In the genomic region with DNA sequence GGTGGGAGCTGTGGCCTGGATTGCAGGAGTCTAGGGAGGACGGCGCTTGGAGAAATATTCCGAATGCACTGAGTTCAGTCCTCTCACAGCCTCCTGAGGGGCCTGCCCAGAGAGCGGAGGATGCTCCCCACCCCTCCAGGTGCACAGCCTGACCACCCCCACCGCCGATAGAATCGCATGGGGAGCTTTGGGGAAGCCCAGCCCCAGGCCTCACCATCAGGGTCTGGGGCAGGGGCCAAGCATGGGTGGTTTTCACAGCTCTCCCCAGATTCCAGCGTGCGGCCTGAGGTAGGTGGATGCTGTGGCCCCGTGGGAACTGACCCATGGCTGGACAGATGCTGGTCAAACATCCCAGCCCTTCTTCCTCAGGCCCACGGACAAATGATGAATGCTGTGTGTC, we compare ENCODE assay signal across 39 cellular contexts.
"Had no signal": no experiment of that assay in that cellular context is flagged by ENCODE, and none has a peak within 500 bp of the region (broad histone marks: within the 10 kb centered on the region; RNA-seq: fewer than 3 reads in every experiment).

No MANE protein-coding gene starts in this region.

- H3K36me3 Mint-ChIP-seq: activated CD4-positive, alpha-beta memory T cell treated with anti-CD3 and anti-CD28 coated beads for 36 hours; activated naive CD4-positive, alpha-beta T cell treated with anti-CD3 and anti-CD28 coated beads, Interleukin-2, amount 50 U/mL, for 72 hours; activated naive CD8-positive, alpha-beta T cell treated with anti-CD3 and anti-CD28 coated beads for 36 hours had no signal

- H3K4me1 ChIP-seq: adrenal gland, body of pancreas, breast epithelium had no signal

- FAIRE-seq: astrocyte, TTC549 had no signal

- H3K4me3 ChIP-seq: adrenal gland, body of pancreas, breast epithelium had no signal

- DNase-seq: activated B cell treated with CpG ODN at 0.5 μM for 24 hours; activated CD4-positive, alpha-beta memory T cell treated with anti-CD3 and anti-CD28 coated beads for 36 hours; activated CD4-positive, alpha-beta T cell treated with anti-CD3 and anti-CD28 coated beads for 4 hours; activated CD4-positive, alpha-beta T cell treated with anti-CD3 and anti-CD28 coated beads, Interleukin-2, amount 10 ng/mL, durations not matched to agents 24 days and 14 days; activated CD4-positive, alpha-beta T cell treated with anti-CD3 and anti-CD28 coated beads, Interleukin-2, amount 50 U/mL, for 1 hour; activated CD4-positive, alpha-beta T cell treated with anti-CD3 and anti-CD28 coated beads, Interleukin-2, amount 50 U/mL, for 4 hours; activated CD4-positive, CD25-positive, alpha-beta regulatory T cell treated with anti-CD3 and anti-CD28 coated beads, Interleukin-2, amount 50 U/mL, for 72 hours; activated CD8-positive, alpha-beta memory T cell treated with anti-CD3 and anti-CD28 coated beads, Interleukin-2, amount 50 U/mL, for 4 hours; activated CD8-positive, alpha-beta T cell treated with anti-CD3 and anti-CD28 coated beads for 36 hours; activated effector memory CD4-positive, alpha-beta T cell treated with anti-CD3 and anti-CD28 coated beads, Interleukin-2, amount 50 U/mL, for 16 hours; activated gamma-delta T cell treated with Interleukin-2 at 50 U/mL for 16 hours; activated naive CD4-positive, alpha-beta T cell; activated naive CD4-positive, alpha-beta T cell treated with anti-CD3 and anti-CD28 coated beads for 36 hours; activated naive CD4-positive, alpha-beta T cell treated with anti-CD3 and anti-CD28 coated beads, Interleukin-2, amount 50 U/mL, for 16 hours; activated naive CD8-positive, alpha-beta T cell treated with anti-CD3 and anti-CD28 coated beads for 36 hours; activated T-cell treated with anti-CD3 and anti-CD28 coated beads for 4 hours; activated T-cell treated with anti-CD3 and anti-CD28 coated beads, Interleukin-2, amount 50 U/mL, for 1 hour; activated T-cell treated with anti-CD3 and anti-CD28 coated beads, Interleukin-2, amount 50 U/mL, for 4 hours; activated T-cell treated with anti-CD3 and anti-CD28 coated beads, Interleukin-2, amount 50 U/mL, for 72 hours; adrenal gland; amniotic stem cell; aorta; body of pancreas; brain microvascular endothelial cell; caudate nucleus; SW 1271; T-helper 1 cell; T-helper 2 cell; T-helper 9 cell had no signal

- H3K27ac Mint-ChIP-seq: activated B cell treated with CpG ODN at 0.5 μM for 24 hours; activated CD4-positive, alpha-beta memory T cell treated with anti-CD3 and anti-CD28 coated beads for 36 hours; activated CD4-positive, alpha-beta T cell treated with anti-CD3 and anti-CD28 coated beads, Interleukin-2, amount 10 ng/mL, durations not matched to agents 24 days and 14 days; activated CD8-positive, alpha-beta T cell treated with anti-CD3 and anti-CD28 coated beads for 36 hours; activated naive CD4-positive, alpha-beta T cell treated with anti-CD3 and anti-CD28 coated beads for 36 hours; activated naive CD8-positive, alpha-beta T cell treated with anti-CD3 and anti-CD28 coated beads for 36 hours; activated T-cell treated with anti-CD3 and anti-CD28 coated beads, Interleukin-2, amount 50 U/mL, for 72 hours; activated T-helper 1 cell treated with anti-CD3 and anti-CD28 coated beads, Interleukin-12 subunit alpha, Interleukin-12 subunit beta, Interleukin-2, Interleukin-4 antibody, amounts not matched to agents 30 ng/mL and 10 ng/mL and 1 ng/mL, durations not matched to agents 14 hours and 24 hours and 36 hours; activated T-helper 17 cell treated with anti-CD3 and anti-CD28 coated beads, Interleukin-2, amount 50 U/mL, for 72 hours; T-helper 1 cell treated with Interleukin-12 subunit alpha and Interleukin-12 subunit beta and Interleukin-4 antibody, amounts not matched to agents 30 μg/mL and 1 μg/mL, for 36 hours; T-helper 2 cell treated with Interferon-gamma antibody and Interleukin-4, amounts not matched to agents 5 μg/mL and 100 μg/mL, for 36 hours had no signal

- H3K4me3 Mint-ChIP-seq: activated B cell treated with CpG ODN at 0.5 μM for 24 hours; activated CD4-positive, alpha-beta memory T cell treated with anti-CD3 and anti-CD28 coated beads for 36 hours; activated CD4-positive, alpha-beta T cell treated with anti-CD3 and anti-CD28 coated beads, Interleukin-2, amount 10 ng/mL, durations not matched to agents 24 days and 14 days; activated CD8-positive, alpha-beta T cell treated with anti-CD3 and anti-CD28 coated beads for 36 hours; activated naive CD4-positive, alpha-beta T cell treated with anti-CD3 and anti-CD28 coated beads for 36 hours; activated naive CD8-positive, alpha-beta T cell treated with anti-CD3 and anti-CD28 coated beads for 36 hours; activated T-cell treated with anti-CD3 and anti-CD28 coated beads, Interleukin-2, amount 50 U/mL, for 4 hours; activated T-cell treated with anti-CD3 and anti-CD28 coated beads, Interleukin-2, amount 50 U/mL, for 72 hours; activated T-helper 1 cell treated with anti-CD3 and anti-CD28 coated beads, Interleukin-12 subunit alpha, Interleukin-12 subunit beta, Interleukin-2, Interleukin-4 antibody, amounts not matched to agents 30 ng/mL and 10 ng/mL and 1 ng/mL, durations not matched to agents 14 hours and 24 hours and 36 hours; activated T-helper 17 cell treated with anti-CD3 and anti-CD28 coated beads, Interleukin-2, amount 50 U/mL, for 72 hours; central memory CD8-positive, alpha-beta T cell; T-helper 1 cell treated with Interleukin-12 subunit alpha and Interleukin-12 subunit beta and Interleukin-4 antibody, amounts not matched to agents 30 μg/mL and 1 μg/mL, for 36 hours; T-helper 2 cell treated with Interferon-gamma antibody and Interleukin-4, amounts not matched to agents 5 μg/mL and 100 μg/mL, for 36 hours had no signal

- H3K9me3 Mint-ChIP-seq: activated B cell treated with CpG ODN at 0.5 μM for 24 hours; activated CD4-positive, alpha-beta memory T cell treated with anti-CD3 and anti-CD28 coated beads for 36 hours; activated CD4-positive, alpha-beta T cell treated with anti-CD3 and anti-CD28 coated beads, Interleukin-2, amount 10 ng/mL, durations not matched to agents 24 days and 14 days; activated CD8-positive, alpha-beta T cell treated with anti-CD3 and anti-CD28 coated beads for 36 hours; activated naive CD4-positive, alpha-beta T cell treated with anti-CD3 and anti-CD28 coated beads for 36 hours; activated naive CD4-positive, alpha-beta T cell treated with anti-CD3 and anti-CD28 coated beads, Interleukin-2, amount 50 U/mL, for 72 hours; activated naive CD8-positive, alpha-beta T cell treated with anti-CD3 and anti-CD28 coated beads for 36 hours; activated T-cell treated with anti-CD3 and anti-CD28 coated beads, Interleukin-2, amount 50 U/mL, for 4 hours; activated T-cell treated with anti-CD3 and anti-CD28 coated beads, Interleukin-2, amount 50 U/mL, for 72 hours; activated T-helper 1 cell treated with anti-CD3 and anti-CD28 coated beads, Interleukin-12 subunit alpha, Interleukin-12 subunit beta, Interleukin-2, Interleukin-4 antibody, amounts not matched to agents 30 ng/mL and 10 ng/mL and 1 ng/mL, durations not matched to agents 14 hours and 24 hours and 36 hours; activated T-helper 17 cell treated with anti-CD3 and anti-CD28 coated beads, Interleukin-2, amount 50 U/mL, for 72 hours; central memory CD8-positive, alpha-beta T cell; T-helper 1 cell treated with Interleukin-12 subunit alpha and Interleukin-12 subunit beta and Interleukin-4 antibody, amounts not matched to agents 30 μg/mL and 1 μg/mL, for 36 hours had no signal

- H3K27me3 ChIP-seq: adrenal gland, body of pancreas, brain microvascular endothelial cell, breast epithelium had no signal

- ATAC-seq: activated CD8-positive, alpha-beta T cell treated with anti-CD3 and anti-CD28 coated beads for 36 hours; activated naive CD4-positive, alpha-beta T cell treated with anti-CD3 and anti-CD28 coated beads, Interleukin-2, amount 50 U/mL, for 72 hours; activated T-cell treated with anti-CD3 and anti-CD28 coated beads, Interleukin-2, amount 50 U/mL, for 4 hours; activated T-cell treated with anti-CD3 and anti-CD28 coated beads, Interleukin-2, amount 50 U/mL, for 72 hours; activated T-helper 17 cell treated with anti-CD3 and anti-CD28 coated beads, Interleukin-2, amount 50 U/mL, for 72 hours; body of pancreas had no signal

- H3K27me3 Mint-ChIP-seq: activated CD4-positive, alpha-beta T cell treated with anti-CD3 and anti-CD28 coated beads, Interleukin-2, amount 10 ng/mL, durations not matched to agents 24 days and 14 days; activated CD8-positive, alpha-beta T cell treated with anti-CD3 and anti-CD28 coated beads for 36 hours; activated naive CD8-positive, alpha-beta T cell treated with anti-CD3 and anti-CD28 coated beads for 36 hours had no signal

- H3K36me3 ChIP-seq: adrenal gland, brain microvascular endothelial cell, breast epithelium had no signal

- H3K27ac ChIP-seq: adrenal gland, body of pancreas, brain microvascular endothelial cell, breast epithelium, VCaP had no signal

- H3K4me1 Mint-ChIP-seq: activated CD4-positive, alpha-beta T cell treated with anti-CD3 and anti-CD28 coated beads, Interleukin-2, amount 10 ng/mL, durations not matched to agents 24 days and 14 days; activated naive CD8-positive, alpha-beta T cell treated with anti-CD3 and anti-CD28 coated beads for 36 hours; activated T-helper 17 cell treated with anti-CD3 and anti-CD28 coated beads, Interleukin-2, amount 50 U/mL, for 72 hours; central memory CD8-positive, alpha-beta T cell had no signal

- H3K9me3 ChIP-seq: adrenal gland, body of pancreas, breast epithelium had no signal
